ENCODE assay signal across 16 cellular contexts in the genomic region with DNA sequence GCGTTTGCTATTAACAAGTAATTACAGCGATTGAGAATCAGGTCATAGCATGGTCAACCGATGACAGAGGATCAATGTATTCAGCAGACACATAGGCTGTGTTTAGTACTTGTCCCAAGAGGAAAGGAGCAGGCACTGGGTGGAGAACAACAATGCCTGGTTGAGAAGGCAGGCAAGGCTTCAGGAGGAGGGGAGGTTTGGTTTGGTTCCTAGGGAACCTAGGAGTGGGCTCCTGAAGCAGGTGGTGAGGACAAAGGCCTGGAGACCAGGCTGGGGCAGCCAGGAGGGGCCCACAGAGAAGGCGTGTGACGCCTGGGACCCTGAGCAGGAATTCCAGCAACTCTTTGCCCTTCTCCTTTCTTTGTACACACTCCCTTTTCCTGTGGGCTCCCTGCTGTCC.
DNase-seq lines count a peak whose midpoint lies in the region; ATAC-seq and TF ChIP-seq lines count a peak whose summit lies in the region.
"Had no signal": no experiment of that assay in that cellular context is flagged by ENCODE, and none has a peak within 500 bp of the region (broad histone marks: within the 10 kb centered on the region; RNA-seq: fewer than 3 reads in every experiment).

No MANE protein-coding gene starts in this region.

- H3K27ac ChIP-seq in body of pancreas, result peak overlapping the region in 3 of 4 donors; percentile 70 to 91 (median 80)
- peak overlapping the region in 2 of 3 donors; percentile 21 to 38 for H3K27ac ChIP-seq in thyroid gland
- H3K27ac ChIP-seq: C4-2B, PC-9 had no signal

- intact Hi-C loops in body of pancreas (cut with DNase I) (no loop called here), thyroid gland (cut with DNase I) (no loop called here)

- WGBS in body of pancreas, 2 donors, result 42 to 49% methylated on average over 5 of the region's 5 CpGs
- 88 to 92% methylated on average over 5 of the region's 5 CpGs for WGBS in thyroid gland, 2 donors

- H3K4me3 ChIP-seq in body of pancreas (no peak overlapping the region), thyroid gland (replicated peaks in 1 of 3) (no peak overlapping the region)
- H3K4me3 ChIP-seq: PC-9 had no signal

- H3K36me3 Mint-ChIP-seq in activated CD4-positive, alpha-beta memory T cell treated with anti-CD3 and anti-CD28 coated beads, Interleukin-2, amount 10 ng/mL, durations not matched to agents 7 days and 5 days (ENCODE audit: low read depth), result no peaks in the 10 kb centered on the region
- H3K36me3 Mint-ChIP-seq in stimulated activated naive B cell treated with anti-CD40 and anti-IgM and Interleukin-4, amounts not matched to agents 10 μg/mL and 1 μg/mL and 100 μg/mL, for 72 hours, result no peaks in the 10 kb centered on the region

- DNase-seq in SHP77 (lab: John Stamatoyannopoulos, UW) (peak; percentile 28 to 51), SHP77 treated with DMSO at 0.1 percent for 48 hours (lab: John Stamatoyannopoulos, UW) (no peak), NCI-H1092 treated with DMSO at 0.1 percent for 48 hours (lab: John Stamatoyannopoulos, UW) (peak; percentile 37), body of pancreas (no peak), thyroid gland (no peak)
- DNase-seq in activated CD4-positive, alpha-beta memory T cell treated with anti-CD3 and anti-CD28 coated beads, Interleukin-2, amount 10 ng/mL, durations not matched to agents 7 days and 5 days, result no peak
- no peak for DNase-seq in stimulated activated naive B cell treated with anti-CD40 and anti-IgM and Interleukin-4, amounts not matched to agents 10 μg/mL and 1 μg/mL and 100 μg/mL, for 72 hours
- DNase-seq: IMR-90, Karpas-422, MM.1S, NCI-H1417 treated with DMSO at 0.1 percent for 48 hours, NCI-H226, PC-9, SW 1271 had no signal

- TF ChIP-seq POLR2A in body of pancreas (IDR thresholded peaks at IDR 0.05) (no peak), thyroid gland (IDR thresholded peaks at IDR 0.05) (no peak)

- no peak overlapping the region for H3K27ac Mint-ChIP-seq in activated CD4-positive, alpha-beta memory T cell treated with anti-CD3 and anti-CD28 coated beads, Interleukin-2, amount 10 ng/mL, durations not matched to agents 7 days and 5 days
- no peak overlapping the region for H3K27ac Mint-ChIP-seq in stimulated activated naive B cell treated with anti-CD40 and anti-IgM and Interleukin-4, amounts not matched to agents 10 μg/mL and 1 μg/mL and 100 μg/mL, for 72 hours

- peaks cover under 1% of the 10 kb centered on the region for H3K27me3 Mint-ChIP-seq in activated CD4-positive, alpha-beta memory T cell treated with anti-CD3 and anti-CD28 coated beads, Interleukin-2, amount 10 ng/mL, durations not matched to agents 7 days and 5 days
- H3K27me3 Mint-ChIP-seq in stimulated activated naive B cell treated with anti-CD40 and anti-IgM and Interleukin-4, amounts not matched to agents 10 μg/mL and 1 μg/mL and 100 μg/mL, for 72 hours, result peaks cover 8 to 18% of the 10 kb centered on the region in 2 donors

- no peak for ATAC-seq in body of pancreas
- ATAC-seq in stimulated activated naive B cell treated with anti-CD40 and anti-IgM and Interleukin-4, amounts not matched to agents 10 μg/mL and 1 μg/mL and 100 μg/mL, for 72 hours (replicated peaks), result no peak
- ATAC-seq: HCT116 had no signal

- H3K4me1 Mint-ChIP-seq in activated CD4-positive, alpha-beta memory T cell treated with anti-CD3 and anti-CD28 coated beads, Interleukin-2, amount 10 ng/mL, durations not matched to agents 7 days and 5 days, result no peaks in the 10 kb centered on the region
- H3K4me1 Mint-ChIP-seq in stimulated activated naive B cell treated with anti-CD40 and anti-IgM and Interleukin-4, amounts not matched to agents 10 μg/mL and 1 μg/mL and 100 μg/mL, for 72 hours, result no peaks in the 10 kb centered on the region

- H3K4me1 ChIP-seq in body of pancreas, result peaks cover 37% of the 10 kb centered on the region
- peaks cover 7 to 10% of the 10 kb centered on the region in 2 donors for H3K4me1 ChIP-seq in thyroid gland

- POLR2A ChIA-PET in activated CD4-positive, alpha-beta memory T cell treated with anti-CD3 and anti-CD28 coated beads, Interleukin-2, amount 10 ng/mL, durations not matched to agents 7 days and 5 days (lab: Charles Lee), result no interaction called here

- no peaks in the 10 kb centered on the region for H3K27me3 ChIP-seq in body of pancreas
- no peaks in the 10 kb centered on the region for H3K27me3 ChIP-seq in thyroid gland

- no peaks in the 10 kb centered on the region for H3K36me3 ChIP-seq in body of pancreas (replicated peaks in 1 of 2; ENCODE audit: insufficient read depth in 1 of 2, low read depth in 2 of 2)
- H3K36me3 ChIP-seq in thyroid gland, result no peaks in the 10 kb centered on the region

- CTCF ChIA-PET in activated CD4-positive, alpha-beta memory T cell treated with anti-CD3 and anti-CD28 coated beads, Interleukin-2, amount 10 ng/mL, durations not matched to agents 7 days and 5 days (lab: Charles Lee), result no interaction called here

- no peak for TF ChIP-seq CTCF in body of pancreas (IDR thresholded peaks at IDR 0.05)
- TF ChIP-seq CTCF in thyroid gland (IDR thresholded peaks at IDR 0.05), result no peak

- no peaks in the 10 kb centered on the region for H3K9me3 Mint-ChIP-seq in activated CD4-positive, alpha-beta memory T cell treated with anti-CD3 and anti-CD28 coated beads, Interleukin-2, amount 10 ng/mL, durations not matched to agents 7 days and 5 days
- no peaks in the 10 kb centered on the region for H3K9me3 Mint-ChIP-seq in stimulated activated naive B cell treated with anti-CD40 and anti-IgM and Interleukin-4, amounts not matched to agents 10 μg/mL and 1 μg/mL and 100 μg/mL, for 72 hours

- H3K4me3 Mint-ChIP-seq in activated CD4-positive, alpha-beta memory T cell treated with anti-CD3 and anti-CD28 coated beads, Interleukin-2, amount 10 ng/mL, durations not matched to agents 7 days and 5 days, result no peak overlapping the region
- no peak overlapping the region for H3K4me3 Mint-ChIP-seq in stimulated activated naive B cell treated with anti-CD40 and anti-IgM and Interleukin-4, amounts not matched to agents 10 μg/mL and 1 μg/mL and 100 μg/mL, for 72 hours

- no peaks in the 10 kb centered on the region for H3K9me3 ChIP-seq in body of pancreas
- no peaks in the 10 kb centered on the region for H3K9me3 ChIP-seq in thyroid gland

Comparison
In these comparisons a context has a peak if more than half of its experiments do, and no peak if none do; other contexts are left out.
1. DNase-seq: peak in SHP77 (2 of 2) and NCI-H1092 treated with DMSO at 0.1 percent for 48 hours (single experiment); none in SHP77 treated with DMSO at 0.1 percent for 48 hours (single experiment), body of pancreas (0 of 4), thyroid gland (0 of 2), activated CD4-positive, alpha-beta memory T cell treated with anti-CD3 and anti-CD28 coated beads, Interleukin-2, amount 10 ng/mL, durations not matched to agents 7 days and 5 days (single experiment) and stimulated activated naive B cell treated with anti-CD40 and anti-IgM and Interleukin-4, amounts not matched to agents 10 μg/mL and 1 μg/mL and 100 μg/mL, for 72 hours (single experiment).